In the genomic region with DNA sequence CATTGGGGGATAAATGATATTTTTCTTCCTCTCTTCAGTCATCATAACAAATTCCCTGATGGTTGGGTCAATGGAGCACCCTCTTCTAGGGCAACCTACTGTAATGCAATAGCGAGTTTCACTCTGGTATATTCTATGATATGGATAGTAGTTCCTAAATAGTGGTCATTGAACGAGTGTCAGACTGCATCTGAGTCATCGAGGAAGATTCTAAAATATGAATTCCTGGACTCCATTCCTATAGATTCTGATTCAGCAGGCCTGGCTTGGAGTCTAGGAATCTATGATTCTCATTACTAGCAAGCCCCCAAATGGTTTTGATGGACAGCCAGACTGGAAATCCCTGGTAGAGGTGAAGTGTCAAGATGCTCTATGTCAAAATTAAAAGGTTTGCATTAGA, we compare ENCODE assay signal across 24 cellular contexts.
"Had no signal": no experiment of that assay in that cellular context is flagged by ENCODE, and none has a peak within 500 bp of the region (broad histone marks: within the 10 kb centered on the region; RNA-seq: fewer than 3 reads in every experiment).

No MANE protein-coding gene starts in this region.

- H3K4me1 ChIP-seq: gastrocnemius medialis, lower lobe of right lung, psoas muscle, sigmoid colon, spleen, testis, tibial nerve, upper lobe of left lung had no signal

- H3K9me3 ChIP-seq: gastrocnemius medialis, lower lobe of right lung, psoas muscle, testis had no signal

- DNase-seq: cortex of kidney; effector memory CD8-positive, alpha-beta T cell; foreskin fibroblast; gastrocnemius medialis; head of caudate nucleus; left ventricle myocardium superior; lower lobe of right lung; naive thymus-derived CD8-positive, alpha-beta T cell; nephron progenitor cell; nucleus accumbens; psoas muscle; right cardiac atrium; sigmoid colon; spleen; stimulated activated CD4-positive, alpha-beta T cell treated with anti-CD3 and anti-CD28 coated beads, Interleukin-4, amount 100 ng/mL, for 4 hours; stimulated activated naive CD8-positive, alpha-beta T cell treated with anti-CD3 and anti-CD28 coated beads, Interleukin-15, Interleukin-2, amounts not matched to agents 100 U/mL and 50 U/mL, for 24 hours; substantia nigra; testis; upper lobe of left lung had no signal

- H3K4me3 ChIP-seq: gastrocnemius medialis, lower lobe of right lung, psoas muscle, sigmoid colon, skin epidermis, spleen, testis, tibial nerve, upper lobe of left lung had no signal

- H3K27ac ChIP-seq: gastrocnemius medialis, lower lobe of right lung, psoas muscle, sigmoid colon, skin epidermis, spleen, testis, tibial nerve, upper lobe of left lung had no signal

- H3K27ac Mint-ChIP-seq: effector memory CD8-positive, alpha-beta T cell; naive thymus-derived CD8-positive, alpha-beta T cell; nephron progenitor cell; stimulated activated memory B cell treated with anti-CD40 and anti-IgM and Interleukin-4, amounts not matched to agents 10 μg/mL and 1 μg/mL and 100 μg/mL, for 72 hours had no signal

- ATAC-seq: effector memory CD8-positive, alpha-beta T cell; gastrocnemius medialis; left ventricle myocardium superior; lower lobe of right lung; naive thymus-derived CD8-positive, alpha-beta T cell; psoas muscle; right cardiac atrium; stimulated activated memory B cell treated with anti-CD40 and anti-IgM and Interleukin-4, amounts not matched to agents 10 μg/mL and 1 μg/mL and 100 μg/mL, for 72 hours; stimulated activated naive CD8-positive, alpha-beta T cell treated with anti-CD3 and anti-CD28 coated beads, Interleukin-15, Interleukin-2, amounts not matched to agents 100 U/mL and 50 U/mL, for 24 hours had no signal

- H3K36me3 ChIP-seq: gastrocnemius medialis, lower lobe of right lung, sigmoid colon, spleen, tibial nerve, upper lobe of left lung had no signal

- H3K4me1 Mint-ChIP-seq: naive thymus-derived CD8-positive, alpha-beta T cell; nephron progenitor cell; stimulated activated memory B cell treated with anti-CD40 and anti-IgM and Interleukin-4, amounts not matched to agents 10 μg/mL and 1 μg/mL and 100 μg/mL, for 72 hours had no signal

- FAIRE-seq: keratinocyte, urothelium cell line had no signal

- H3K4me3 Mint-ChIP-seq: effector memory CD8-positive, alpha-beta T cell; naive thymus-derived CD8-positive, alpha-beta T cell; nephron progenitor cell; stimulated activated memory B cell treated with anti-CD40 and anti-IgM and Interleukin-4, amounts not matched to agents 10 μg/mL and 1 μg/mL and 100 μg/mL, for 72 hours had no signal

- H3K27me3 Mint-ChIP-seq: stimulated activated memory B cell treated with anti-CD40 and anti-IgM and Interleukin-4, amounts not matched to agents 10 μg/mL and 1 μg/mL and 100 μg/mL, for 72 hours had no signal

- H3K27me3 ChIP-seq: gastrocnemius medialis, sigmoid colon, spleen, testis, tibial nerve, upper lobe of left lung had no signal
